In the genomic region with DNA sequence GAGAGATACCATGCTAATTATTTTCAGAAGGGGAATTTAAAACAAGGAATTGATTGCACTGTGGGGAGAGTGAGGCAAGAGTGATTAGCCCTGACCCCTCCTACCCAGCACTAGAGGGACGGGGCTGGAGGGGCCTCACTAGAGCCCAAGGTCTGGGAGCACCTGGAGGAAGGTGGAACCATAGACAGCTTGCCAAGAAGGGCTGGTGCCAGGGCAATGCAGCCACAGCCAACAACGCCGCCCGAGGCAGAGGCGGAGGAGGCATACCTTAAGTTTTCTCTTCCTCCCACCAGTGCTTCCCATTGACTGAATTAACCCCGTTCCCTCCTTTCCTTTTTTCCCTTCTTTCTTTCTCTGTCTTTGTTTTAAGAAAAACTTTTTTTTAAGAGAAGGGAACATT, we compare ENCODE assay signal across 28 cellular contexts. TPM values are rescaled to one million over a fixed set of nuclear protein-coding genes. Genes with fewer than 3 reads are reported as not detected.
DNase-seq lines count a peak whose midpoint lies in the region; ATAC-seq and TF ChIP-seq lines count a peak whose summit lies in the region.
"Had no signal": no experiment of that assay in that cellular context is flagged by ENCODE, and none has a peak within 500 bp of the region (broad histone marks: within the 10 kb centered on the region; RNA-seq: fewer than 3 reads in every experiment).

No MANE protein-coding gene starts in this region.

- H3K27me3 ChIP-seq in body of pancreas (no peaks in the 10 kb centered on the region), transverse colon (no peaks in the 10 kb centered on the region)
- H3K27me3 ChIP-seq: breast epithelium, gastroesophageal sphincter, SJCRH30 had no signal

- H3K27ac ChIP-seq in body of pancreas, result peak overlapping the region in 2 of 4 donors; percentile 17 to 23
- no peak overlapping the region for H3K27ac ChIP-seq in transverse colon
- H3K27ac ChIP-seq: gastroesophageal sphincter, SJCRH30, WERI-Rb-1 had no signal

- intact Hi-C loops in body of pancreas (cut with DNase I), result no loop called here
- intact Hi-C loops in transverse colon (cut with DNase I; ENCODE audit: low total_unique reads), result no loop called here

- H3K4me1 ChIP-seq in body of pancreas, result peaks cover 18% of the 10 kb centered on the region
- H3K4me1 ChIP-seq in transverse colon, result peaks cover 0 to 18% (median 7%) of the 10 kb centered on the region in 4 donors
- H3K4me1 ChIP-seq: Caco-2 had no signal

- no peak for TF ChIP-seq POLR2A in body of pancreas (IDR thresholded peaks at IDR 0.05)
- no peak for TF ChIP-seq POLR2A in transverse colon (IDR thresholded peaks at IDR 0.05)

- H3K4me3 Mint-ChIP-seq in mesothelial cell of epicardium, result no peak overlapping the region
- H3K4me3 Mint-ChIP-seq: activated naive CD4-positive, alpha-beta T cell treated with anti-CD3 and anti-CD28 coated beads, Interleukin-2, amount 50 U/mL, for 24 hours; activated T-helper 17 cell treated with anti-CD3 and anti-CD28 coated beads, Interleukin-2, amount 50 U/mL, for 72 hours; CD14-positive monocyte; memory B cell had no signal

- peaks cover 7% of the 10 kb centered on the region for H3K9me3 Mint-ChIP-seq in mesothelial cell of epicardium
- H3K9me3 Mint-ChIP-seq: activated T-helper 17 cell treated with anti-CD3 and anti-CD28 coated beads, Interleukin-2, amount 50 U/mL, for 72 hours had no signal

- in situ Hi-C loops in transverse colon (cut with MboI; ENCODE audit: low pct_ligation_motif_present in 1 of 4, low pct_unique_long_range_greater_than_20kb in 1 of 4, low sequenced_read_pairs in 3 of 4), result loop anchor here in 1 of 4 donors (25.0 kb wide), 1 partner anchor 928 kb away; no protein-coding TSS in a partner anchor

- no peak for TF ChIP-seq EP300 in transverse colon (IDR thresholded peaks at IDR 0.05; ENCODE audit: low read depth)

- H3K9me3 ChIP-seq in body of pancreas (no peaks in the 10 kb centered on the region), transverse colon (no peaks in the 10 kb centered on the region)
- H3K9me3 ChIP-seq: Caco-2, gastroesophageal sphincter had no signal

- H3K36me3 Mint-ChIP-seq in mesothelial cell of epicardium, result no peaks in the 10 kb centered on the region
- H3K36me3 Mint-ChIP-seq: activated naive CD4-positive, alpha-beta T cell treated with anti-CD3 and anti-CD28 coated beads, Interleukin-2, amount 50 U/mL, for 24 hours; CD14-positive monocyte had no signal

- peak; percentile 39 for DNase-seq in NCI-H1092 treated with DMSO at 0.1 percent for 48 hours (lab: John Stamatoyannopoulos, UW)
- no peak for DNase-seq in NCI-H1092 (lab: John Stamatoyannopoulos, UW)
- peak; percentile 54 to 82 (median 68) for DNase-seq in body of pancreas
- DNase-seq in mesothelial cell of epicardium (ENCODE audit: low spot score in 2 of 2, unreplicated experiment in 2 of 2), result no peak
- DNase-seq in transverse colon, result peak; percentile 13
- DNase-seq in D341Med (ENCODE audit: low spot score), result no peak
- no peak for DNase-seq in kidney glomerular epithelial cell (lab: John Stamatoyannopoulos, UW)
- DNase-seq: 8988T; activated CD4-positive, alpha-beta T cell treated with anti-CD3 and anti-CD28 coated beads for 4 hours; Caco-2; KBM-7; MM.1S; SJCRH30; stimulated activated CD4-positive, alpha-beta T cell treated with anti-CD3 and anti-CD28 coated beads, Interleukin-15, amount 100 ng/mL, for 24 hours; stimulated activated CD4-positive, alpha-beta T cell treated with anti-CD3 and anti-CD28 coated beads, Interleukin-4, amount 100 ng/mL, for 4 hours; T-helper 9 cell; WERI-Rb-1 had no signal

- no peak for TF ChIP-seq CTCF in body of pancreas (IDR thresholded peaks at IDR 0.05)
- no peak for TF ChIP-seq CTCF in mesothelial cell of epicardium (IDR thresholded peaks at IDR 0.05; ENCODE audit: unreplicated experiment)
- no peak for TF ChIP-seq CTCF in transverse colon (IDR thresholded peaks at IDR 0.05)

- 26 to 43% methylated on average over 6 of the region's 6 CpGs for WGBS in body of pancreas, 2 donors
- 39 to 44% methylated on average over 5 to 6 of the region's 6 CpGs for WGBS in transverse colon (ENCODE audit: low coverage in 1 of 2), 2 donors

- H3K4me3 ChIP-seq in body of pancreas (no peak overlapping the region), transverse colon (no peak overlapping the region)
- H3K4me3 ChIP-seq: breast epithelium, gastroesophageal sphincter, SJCRH30 had no signal

- peak; percentile 71 for ATAC-seq in body of pancreas
- no peak for ATAC-seq in GM18519 (IDR thresholded peaks at IDR 0.05; ENCODE audit: low FRiP score, unreplicated experiment)
- ATAC-seq: activated T-helper 17 cell treated with anti-CD3 and anti-CD28 coated beads, Interleukin-2, amount 50 U/mL, for 72 hours; gastroesophageal sphincter had no signal

- H3K27me3 Mint-ChIP-seq in mesothelial cell of epicardium (ENCODE audit: low read depth), result no peaks in the 10 kb centered on the region

- H3K27ac Mint-ChIP-seq in mesothelial cell of epicardium, result peak overlapping the region; percentile 74
- H3K27ac Mint-ChIP-seq: activated naive CD4-positive, alpha-beta T cell treated with anti-CD3 and anti-CD28 coated beads, Interleukin-2, amount 50 U/mL, for 24 hours; activated T-helper 17 cell treated with anti-CD3 and anti-CD28 coated beads, Interleukin-2, amount 50 U/mL, for 72 hours; memory B cell had no signal

- H3K4me1 Mint-ChIP-seq in mesothelial cell of epicardium, result peaks cover 60% of the 10 kb centered on the region
- H3K4me1 Mint-ChIP-seq: activated naive CD4-positive, alpha-beta T cell treated with anti-CD3 and anti-CD28 coated beads, Interleukin-2, amount 50 U/mL, for 24 hours; activated T-helper 17 cell treated with anti-CD3 and anti-CD28 coated beads, Interleukin-2, amount 50 U/mL, for 72 hours had no signal

- H3K36me3 ChIP-seq in body of pancreas (replicated peaks in 1 of 2; ENCODE audit: insufficient read depth in 1 of 2, low read depth in 2 of 2), result no peaks in the 10 kb centered on the region
- no peaks in the 10 kb centered on the region for H3K36me3 ChIP-seq in transverse colon
- H3K36me3 ChIP-seq: breast epithelium, gastroesophageal sphincter, SJCRH30, WERI-Rb-1 had no signal

RNA-seq across cellular contexts. Expression of a gene that starts 40.0 kb away (rescaled TPM):
- 1 to 10 TPM in 1 of 2 donors, under 1 TPM in 1; under 0.01 to 1.3 TPM for total RNA-seq in body of pancreas
- total RNA-seq in mesothelial cell of epicardium, result not detected in 3 replicates
- total RNA-seq in transverse colon, result 10 to 100 TPM in 2 of 4 donors, 1 to 10 TPM in 2; 8.4 to 16.7 (median 12.3) TPM
- total RNA-seq: activated T-helper 17 cell treated with anti-CD3 and anti-CD28 coated beads, Interleukin-2, amount 50 U/mL, for 72 hours; fibroblast of lung; gastroesophageal sphincter; myocyte; NCI-H460; RPMI7951; SJCRH30 had no signal

Comparison
In these comparisons a context has a peak if more than half of its experiments do, and no peak if none do; other contexts are left out.
1. DNase-seq: peak in NCI-H1092 treated with DMSO at 0.1 percent for 48 hours (single experiment), body of pancreas (4 of 4) and transverse colon (single experiment); none in NCI-H1092 (single experiment), mesothelial cell of epicardium (0 of 2), D341Med (single experiment) and kidney glomerular epithelial cell (single experiment).